ENCODE assay signal across 1 cellular context in genomic region chr6:149545754-149546471, GRCh38.
TF ChIP-seq lines count a peak whose summit lies in the region.

Gene PPIL4, minus strand, starts transcription at chr6:149546043. Its CDS starts 38 bp downstream, at chr6:149546005.

TF ChIP-seq in HepG2, 621 proteins besides CTCF, POLR2A, EP300 and RAD21 (continued from another document and continues in another):
- peak; percentile 95; the same call in 1 of the 2 replicates for TF ChIP-seq ZNF704 (CRISPR knock-in tag; IDR thresholded peaks at IDR 0.05; ENCODE audit: borderline replicate concordance)
- peak; percentile 68 for TF ChIP-seq ZNF264 (CRISPR knock-in tag; IDR thresholded peaks at IDR 0.05)
- TF ChIP-seq NR0B2 (CRISPR knock-in tag; IDR thresholded peaks at IDR 0.05), result peak; percentile 19; the same call in 1 of the 2 replicates
- TF ChIP-seq RFX3 (CRISPR knock-in tag; IDR thresholded peaks at IDR 0.05), result no peak; the same call in 1 of the 2 replicates
- peak; percentile 98 for TF ChIP-seq RBFOX2 (IDR thresholded peaks at IDR 0.05; ENCODE audit: low read depth, low read length)
- TF ChIP-seq ZNF296 (CRISPR knock-in tag; conservative IDR thresholded peaks at IDR 0.05), result 0 out of 2 replicates have a peak, but pooled peaks have one; percentile 56
- TF ChIP-seq PBX2 (CRISPR knock-in tag; IDR thresholded peaks at IDR 0.05), result no peak
- peak; percentile 93 for TF ChIP-seq MEIS1 (CRISPR knock-in tag; IDR thresholded peaks at IDR 0.05; ENCODE audit: borderline replicate concordance)
- no peak for TF ChIP-seq HHEX (CRISPR knock-in tag; IDR thresholded peaks at IDR 0.05)
- TF ChIP-seq E2F1 (CRISPR knock-in tag; IDR thresholded peaks at IDR 0.05), result peak; percentile 75
- peak; percentile 75; the same call in 1 of the 2 replicates for TF ChIP-seq DNMT1 (CRISPR knock-in tag; IDR thresholded peaks at IDR 0.05)
- TF ChIP-seq PRDM15 (CRISPR knock-in tag; IDR thresholded peaks at IDR 0.05), result no peak
- TF ChIP-seq REPIN1 (CRISPR knock-in tag; IDR thresholded peaks at IDR 0.05; ENCODE audit: borderline replicate concordance, low read depth), result peak; percentile 84; the same call in 1 of the 2 replicates
- TF ChIP-seq YY1 (IDR thresholded peaks at IDR 0.05; ENCODE audit: insufficient read depth, insufficient replicate concordance, low read depth, low read length), result peak; percentile 94
- TF ChIP-seq ZMAT3 (CRISPR knock-in tag; conservative IDR thresholded peaks at IDR 0.05), result peak; percentile 85
- TF ChIP-seq POGZ (CRISPR knock-in tag; IDR thresholded peaks at IDR 0.05), result peak; percentile 99
- TF ChIP-seq ZMYM3 (CRISPR knock-in tag; IDR thresholded peaks at IDR 0.05), result no peak; the same call in 1 of the 2 replicates
- no peak for TF ChIP-seq ZNF10 (CRISPR knock-in tag; IDR thresholded peaks at IDR 0.05; ENCODE audit: borderline replicate concordance, low read depth)
- TF ChIP-seq ZNF235 (CRISPR knock-in tag; IDR thresholded peaks at IDR 0.05; ENCODE audit: borderline replicate concordance), result peak; percentile 93
- TF ChIP-seq KAT7 (CRISPR knock-in tag; IDR thresholded peaks at IDR 0.05; ENCODE audit: borderline replicate concordance), result peak; percentile 66; the same call in 1 of the 2 replicates
- no peak for TF ChIP-seq ZNF30 (CRISPR knock-in tag; IDR thresholded peaks at IDR 0.05)
- TF ChIP-seq RORA (CRISPR knock-in tag; IDR thresholded peaks at IDR 0.05), result no peak
- no peak; the same call in 1 of the 2 replicates for TF ChIP-seq MIER2 (CRISPR knock-in tag; IDR thresholded peaks at IDR 0.05)
- TF ChIP-seq ZNF501 (CRISPR knock-in tag; IDR thresholded peaks at IDR 0.05), result peak; percentile 90
- no peak for TF ChIP-seq NCOA1 (CRISPR knock-in tag; IDR thresholded peaks at IDR 0.05)
- TF ChIP-seq GATA4 (IDR thresholded peaks at IDR 0.05; ENCODE audit: borderline replicate concordance, low read depth), result peak; percentile 61; the same call in 1 of the 2 replicates
- peak; percentile 81; the same call in 1 of the 2 replicates for TF ChIP-seq ZNF20 (CRISPR knock-in tag; IDR thresholded peaks at IDR 0.05)
- no peak for TF ChIP-seq ZNF24 (IDR thresholded peaks at IDR 0.05)
- peak; percentile 98 for TF ChIP-seq ELF1 (CRISPR knock-in tag; IDR thresholded peaks at IDR 0.05)
- TF ChIP-seq ZMYM2 (CRISPR knock-in tag; IDR thresholded peaks at IDR 0.05), result 0 out of 2 replicates have a peak, but pooled peaks have one; percentile 6
- TF ChIP-seq BATF2 (CRISPR knock-in tag; IDR thresholded peaks at IDR 0.05), result peak; percentile 74
- TF ChIP-seq ATF3 (CRISPR knock-in tag; IDR thresholded peaks at IDR 0.05), result peak; percentile 83
- peak; percentile 34; the same call in 1 of the 2 replicates for TF ChIP-seq HMG20A (CRISPR knock-in tag; IDR thresholded peaks at IDR 0.05; ENCODE audit: borderline replicate concordance)
- peak; percentile 97 for TF ChIP-seq ZNF574 (CRISPR knock-in tag; IDR thresholded peaks at IDR 0.05)
- peak; percentile 72; the same call in 1 of the 2 replicates for TF ChIP-seq ZNF335 (CRISPR knock-in tag; IDR thresholded peaks at IDR 0.05)
- peak; percentile 73 for TF ChIP-seq ZNF589 (CRISPR knock-in tag; conservative IDR thresholded peaks at IDR 0.05)
- peak; percentile 94 for TF ChIP-seq POLR2G (IDR thresholded peaks at IDR 0.05; ENCODE audit: low read depth, low read length)
- TF ChIP-seq ZNF788 (CRISPR knock-in tag; IDR thresholded peaks at IDR 0.05; ENCODE audit: borderline replicate concordance), result peak; percentile 90; the same call in 1 of the 2 replicates
- TF ChIP-seq ZBTB25 (CRISPR knock-in tag; IDR thresholded peaks at IDR 0.05), result peak; percentile 99
- no peak for TF ChIP-seq ATF7 (IDR thresholded peaks at IDR 0.05)
- no peak; the same call in 1 of the 2 replicates for TF ChIP-seq ATF7 (CRISPR knock-in tag; IDR thresholded peaks at IDR 0.05)
- no peak for TF ChIP-seq TCF7L2 (IDR thresholded peaks at IDR 0.05; ENCODE audit: low read depth, low read length)
- no peak; the same call in 1 of the 2 replicates for TF ChIP-seq PLSCR1 (CRISPR knock-in tag; IDR thresholded peaks at IDR 0.05; ENCODE audit: borderline replicate concordance)
- TF ChIP-seq ZNF83 (CRISPR knock-in tag; IDR thresholded peaks at IDR 0.05; ENCODE audit: borderline replicate concordance), result 0 out of 2 replicates have a peak, but pooled peaks have one; percentile 62
- peak; percentile 49; the same call in 1 of the 2 replicates for TF ChIP-seq BHLHE40 (IDR thresholded peaks at IDR 0.05; ENCODE audit: low read length)
- TF ChIP-seq ZNF782 (CRISPR knock-in tag; IDR thresholded peaks at IDR 0.05; ENCODE audit: borderline replicate concordance), result peak; percentile 32; the same call in 1 of the 2 replicates
- peak; percentile 69 for TF ChIP-seq PHF5A (CRISPR knock-in tag; IDR thresholded peaks at IDR 0.05; ENCODE audit: low read depth, unreplicated experiment)
- no peak for TF ChIP-seq CSRNP2 (CRISPR knock-in tag; conservative IDR thresholded peaks at IDR 0.05; ENCODE audit: low read depth)
- TF ChIP-seq MTA3 (CRISPR knock-in tag; IDR thresholded peaks at IDR 0.05), result no peak
- peak; percentile 84; the same call in 1 of the 2 replicates for TF ChIP-seq ELF4 (CRISPR knock-in tag; IDR thresholded peaks at IDR 0.05; ENCODE audit: borderline replicate concordance)
- TF ChIP-seq TRIM22 (IDR thresholded peaks at IDR 0.05), result no peak
